8 cellular contexts compared by ENCODE assay signal in the genomic region with DNA sequence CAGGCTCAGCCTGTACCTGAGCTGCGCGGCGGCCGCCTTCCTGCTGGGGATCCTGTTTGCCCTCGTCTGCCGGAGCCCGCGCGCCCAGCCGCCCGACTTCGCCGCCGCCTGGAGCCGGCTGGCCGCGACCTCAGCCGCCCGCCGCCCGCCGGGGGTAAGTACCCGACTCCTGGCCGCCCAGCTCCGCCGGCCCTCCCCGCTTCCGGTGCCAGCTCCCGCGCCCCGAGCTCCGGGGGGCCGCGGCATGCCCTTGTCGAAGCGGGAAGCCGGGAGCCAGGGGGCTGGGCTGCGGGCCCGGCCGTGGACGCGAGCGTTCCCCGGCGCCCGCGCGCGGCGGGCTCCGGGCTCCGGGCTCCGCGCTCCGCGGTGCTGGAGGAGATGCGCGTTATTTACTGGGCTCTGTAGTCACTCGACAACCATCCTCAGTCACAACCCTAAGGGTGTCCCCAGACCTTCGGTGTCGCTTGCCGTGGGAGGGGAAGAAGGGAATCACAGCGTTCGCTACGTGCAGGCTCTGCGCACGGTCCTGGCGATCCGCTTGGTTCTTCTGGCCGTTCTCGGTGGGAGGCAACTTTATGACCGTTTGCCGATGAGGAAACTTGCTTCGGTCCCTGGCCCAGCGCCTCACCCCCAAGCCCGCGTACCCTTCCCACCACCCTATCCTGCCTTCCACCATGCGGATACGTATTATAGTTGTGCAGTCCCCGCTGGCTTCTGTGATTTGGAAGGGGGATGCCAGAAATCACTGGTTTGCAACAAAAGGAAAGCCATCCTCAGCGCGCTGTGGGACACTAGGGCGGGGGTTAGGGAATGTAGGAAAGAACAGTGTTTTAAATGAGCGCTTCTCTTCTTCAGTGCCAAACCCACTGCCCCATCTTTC. TPM values are rescaled to one million over a fixed set of nuclear protein-coding genes. Genes with fewer than 3 reads are reported as not detected.
A peak's percentile ranks its signal among the peaks of the same experiment; 100 is the strongest.
DNase-seq lines count a peak whose midpoint lies in the region; ATAC-seq and TF ChIP-seq lines count a peak whose summit lies in the region.

No MANE protein-coding gene starts in this region.

- no peaks in the 10 kb centered on the region for H3K36me3 ChIP-seq in HUES48 (ENCODE audit: control insufficient read depth, insufficient read depth, low read length)

- H3K4me3 ChIP-seq in HUES48 (ENCODE audit: low read depth, low read length), result peak overlapping the region; percentile 97

- TF ChIP-seq CTCF in GM20000 (IDR thresholded peaks at IDR 0.05; ENCODE audit: extremely low read depth, missing control alignments), result no peak

- peaks cover 35% of the 10 kb centered on the region for H3K4me1 ChIP-seq in HUES48 (ENCODE audit: control insufficient read depth, insufficient read depth, low read length)

- H3K9ac ChIP-seq in HUES48 (ENCODE audit: low read depth, low read length), result peak overlapping the region; percentile 70

- no peaks in the 10 kb centered on the region for H3K9me3 ChIP-seq in HUES48 (ENCODE audit: control insufficient read depth, insufficient read depth, low read length)

- H3K27ac ChIP-seq in HUES48 (ENCODE audit: low read depth, low read length), result peak overlapping the region; percentile 26

- ATAC-seq in left lobe of liver, result peak; percentile 46

- DNase-seq in COR-L47 (lab: John Stamatoyannopoulos, UW), result peak; percentile 20
- DNase-seq in GM20000 (ENCODE audit: low spot score), result peak; percentile 38
- DNase-seq in activated CD4-positive, CD25-positive, alpha-beta regulatory T cell treated with anti-CD3 and anti-CD28 coated beads, Interleukin-2, amount 50 U/mL, for 72 hours, result peak; percentile 57
- peak; percentile 45 for DNase-seq in dedifferentiated amniotic fluid mesenchymal stem cell (ENCODE audit: extremely low spot score)
- peak; percentile 62 for DNase-seq in left lobe of liver (ENCODE audit: low spot score)
- DNase-seq in stimulated activated CD4-positive, alpha-beta T cell treated with anti-CD3 and anti-CD28 coated beads, Interleukin-2, amount 100 ng/mL, for 48 hours, result peak; percentile 33 to 37
- no peak for DNase-seq in NCI-H2029 (lab: John Stamatoyannopoulos, UW)

- peaks cover 25% of the 10 kb centered on the region for H3K27me3 ChIP-seq in HUES48 (ENCODE audit: control insufficient read depth, insufficient read depth, low read length)

RNA-seq across cellular contexts. Expression of a gene that starts 0.9 kb away (rescaled TPM):
- total RNA-seq in left lobe of liver, result 11.4 TPM

RNA-seq across cellular contexts. Expression of a gene that starts 6.5 kb away (rescaled TPM):
- total RNA-seq in left lobe of liver, result 11.3 TPM
